In the genomic region with DNA sequence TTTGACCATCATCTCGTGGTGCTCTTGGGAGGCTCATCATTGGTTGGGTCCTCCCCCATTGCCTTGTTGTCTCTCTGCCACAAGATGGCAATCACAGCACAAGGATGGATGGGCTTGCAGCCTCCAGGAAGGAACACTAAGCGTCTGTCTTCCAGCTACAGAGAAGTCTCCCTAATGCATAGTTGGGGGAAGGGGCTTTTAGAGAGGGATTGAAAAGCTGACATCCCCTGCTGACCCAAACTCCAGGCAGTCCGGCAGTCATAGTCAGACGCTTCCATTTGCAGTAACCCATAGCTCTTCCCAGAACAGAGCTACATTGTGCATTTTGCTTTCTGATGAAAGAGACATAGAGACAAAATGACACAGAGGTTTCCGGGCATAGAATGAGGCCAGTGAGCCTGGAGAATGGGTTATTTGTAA, we compare ENCODE assay signal across 1 cellular context.
TF ChIP-seq lines count a peak whose summit lies in the region.

No MANE protein-coding gene starts in this region.

TF ChIP-seq in K562, 482 proteins besides CTCF, POLR2A, EP300 and RAD21 (continued from another document):
- TF ChIP-seq JUN (IDR thresholded peaks at IDR 0.05; ENCODE audit: borderline replicate concordance, low read depth, low read length): no peak
- no peak for TF ChIP-seq JUN (CRISPR knock-in tag; IDR thresholded peaks at IDR 0.05; ENCODE audit: borderline replicate concordance)
- TF ChIP-seq PTRF (tag; IDR thresholded peaks at IDR 0.05): no peak
- TF ChIP-seq ARID2 (IDR thresholded peaks at IDR 0.05): 0 out of 2 replicates have a peak, but pooled peaks have one; percentile 21
- no peak for TF ChIP-seq CAMTA2 (CRISPR knock-in tag; conservative IDR thresholded peaks at IDR 0.05)
- peak; percentile 39; the same call in 1 of the 2 replicates for TF ChIP-seq KLF16 (IDR thresholded peaks at IDR 0.05)
- TF ChIP-seq FOXM1 (IDR thresholded peaks at IDR 0.05; ENCODE audit: low read depth): no peak
- TF ChIP-seq FOXM1 (CRISPR knock-in tag; IDR thresholded peaks at IDR 0.05; ENCODE audit: low read depth): no peak
- TF ChIP-seq MAZ (CRISPR knock-in tag; conservative IDR thresholded peaks at IDR 0.05 in 1 of 2, IDR thresholded peaks at IDR 0.05 in 1 of 2): 0 out of 4 replicates have a peak, but pooled peaks of 1 of the 2 experiments have one; percentile 29
- TF ChIP-seq SMC3 (conservative IDR thresholded peaks at IDR 0.05; ENCODE audit: insufficient read depth, low read depth, low read length): peak; percentile 44
- no peak for TF ChIP-seq STAT6 (CRISPR knock-in tag; IDR thresholded peaks at IDR 0.05)
- no peak for TF ChIP-seq ZBTB5 (IDR thresholded peaks at IDR 0.05)
- 0 out of 2 replicates have a peak, but pooled peaks have one; percentile 10 for TF ChIP-seq JUND (IDR thresholded peaks at IDR 0.05; ENCODE audit: borderline replicate concordance, low read depth, low read length)
- no peak; the same call in 2 of the 3 replicates for TF ChIP-seq JUND (tag; IDR thresholded peaks at IDR 0.05; ENCODE audit: borderline replicate concordance, low read depth, low read length)
